Comparison of ENCODE assay signal across 17 cellular contexts in the genomic region with DNA sequence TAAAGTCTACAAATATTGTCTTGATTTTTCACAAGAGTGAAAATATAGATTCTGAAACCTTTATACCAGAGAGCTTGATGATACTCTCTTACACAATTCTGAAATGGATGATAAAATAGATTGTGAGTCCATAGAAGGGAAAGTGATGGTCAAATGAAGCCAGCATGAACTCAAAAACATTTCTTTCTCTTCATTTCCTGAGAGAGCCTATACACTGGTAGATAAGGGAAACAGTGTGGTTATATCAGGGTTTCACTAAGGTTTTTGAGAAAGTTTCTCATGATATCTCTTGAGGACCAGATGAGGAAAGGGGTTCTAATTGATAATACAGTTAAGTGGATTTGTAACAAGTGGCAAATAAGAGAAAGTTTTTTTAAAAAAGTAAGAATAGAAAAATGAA.
A peak's percentile ranks its signal among the peaks of the same experiment; 100 is the strongest.
DNase-seq lines count a peak whose midpoint lies in the region; ATAC-seq and TF ChIP-seq lines count a peak whose summit lies in the region.
"Had no signal": no experiment of that assay in that cellular context is flagged by ENCODE, and none has a peak within 500 bp of the region (broad histone marks: within the 10 kb centered on the region; RNA-seq: fewer than 3 reads in every experiment).

No MANE protein-coding gene starts in this region.

- no peaks in the 10 kb centered on the region for H3K36me3 Mint-ChIP-seq in osteocyte (ENCODE audit: unreplicated experiment)
- H3K36me3 Mint-ChIP-seq in activated T-helper 2 cell treated with anti-CD3 and anti-CD28 coated beads, Interferon-gamma antibody, Interleukin-2, Interleukin-4, amounts not matched to agents 10 μg/mL and 5 μg/mL and 100 μg/mL, durations not matched to agents 14 hours and 24 hours and 36 hours (ENCODE audit: low read depth), result no peaks in the 10 kb centered on the region
- H3K36me3 Mint-ChIP-seq: activated naive CD4-positive, alpha-beta T cell treated with anti-CD3 and anti-CD28 coated beads, Interleukin-2, amount 10 ng/mL, durations not matched to agents 7 days and 5 days had no signal

- peaks cover 4% of the 10 kb centered on the region for H3K9me3 Mint-ChIP-seq in osteocyte (ENCODE audit: unreplicated experiment)
- no peaks in the 10 kb centered on the region for H3K9me3 Mint-ChIP-seq in activated T-helper 2 cell treated with anti-CD3 and anti-CD28 coated beads, Interferon-gamma antibody, Interleukin-2, Interleukin-4, amounts not matched to agents 10 μg/mL and 5 μg/mL and 100 μg/mL, durations not matched to agents 14 hours and 24 hours and 36 hours
- H3K9me3 Mint-ChIP-seq: activated naive CD4-positive, alpha-beta T cell treated with anti-CD3 and anti-CD28 coated beads, Interleukin-2, amount 10 ng/mL, durations not matched to agents 7 days and 5 days; naive thymus-derived CD4-positive, alpha-beta T cell had no signal

- ATAC-seq in GM18502 (IDR thresholded peaks at IDR 0.05; ENCODE audit: poor library complexity, unreplicated experiment) (peak; percentile 86), HG02870 (IDR thresholded peaks at IDR 0.05; ENCODE audit: unreplicated experiment) (peak; percentile 78), HG03460 (IDR thresholded peaks at IDR 0.05; ENCODE audit: unreplicated experiment) (peak; percentile 74)
- ATAC-seq: naive thymus-derived CD4-positive, alpha-beta T cell had no signal

- H3K27me3 Mint-ChIP-seq in osteocyte (ENCODE audit: unreplicated experiment), result no peaks in the 10 kb centered on the region
- peaks cover 4% of the 10 kb centered on the region for H3K27me3 Mint-ChIP-seq in activated T-helper 2 cell treated with anti-CD3 and anti-CD28 coated beads, Interferon-gamma antibody, Interleukin-2, Interleukin-4, amounts not matched to agents 10 μg/mL and 5 μg/mL and 100 μg/mL, durations not matched to agents 14 hours and 24 hours and 36 hours (ENCODE audit: low read depth)
- H3K27me3 Mint-ChIP-seq: activated naive CD4-positive, alpha-beta T cell treated with anti-CD3 and anti-CD28 coated beads, Interleukin-2, amount 10 ng/mL, durations not matched to agents 7 days and 5 days; naive thymus-derived CD4-positive, alpha-beta T cell; progenitor cell of endocrine pancreas had no signal

- peak; percentile 4 for DNase-seq in GM20000 (ENCODE audit: low spot score)
- no peak for DNase-seq in activated CD4-positive, alpha-beta T cell treated with anti-CD3 and anti-CD28 coated beads for 1 hour
- DNase-seq in osteocyte (ENCODE audit: extremely low spot score, unreplicated experiment), result no peak
- DNase-seq in activated T-helper 2 cell treated with anti-CD3 and anti-CD28 coated beads, Interferon-gamma antibody, Interleukin-2, Interleukin-4, amounts not matched to agents 10 μg/mL and 5 μg/mL and 100 μg/mL, durations not matched to agents 14 hours and 24 hours and 36 hours (ENCODE audit: low spot score), result no peak
- no peak for DNase-seq in HCEC 1CT
- DNase-seq: activated CD8-positive, alpha-beta memory T cell treated with anti-CD3 and anti-CD28 coated beads, Interleukin-2, amount 50 U/mL, for 48 hours; activated naive CD4-positive, alpha-beta T cell treated with anti-CD3 and anti-CD28 coated beads, Interleukin-2, amount 10 ng/mL, durations not matched to agents 7 days and 5 days; DMS53; Karpas-422; naive thymus-derived CD4-positive, alpha-beta T cell; NCI-H1417; stimulated activated naive CD4-positive, alpha-beta T cell; trophoblast cell had no signal

- H3K4me1 Mint-ChIP-seq in osteocyte (ENCODE audit: unreplicated experiment), result peaks cover 12% of the 10 kb centered on the region
- H3K4me1 Mint-ChIP-seq in activated T-helper 2 cell treated with anti-CD3 and anti-CD28 coated beads, Interferon-gamma antibody, Interleukin-2, Interleukin-4, amounts not matched to agents 10 μg/mL and 5 μg/mL and 100 μg/mL, durations not matched to agents 14 hours and 24 hours and 36 hours (ENCODE audit: low read depth), result peaks cover 3% of the 10 kb centered on the region
- H3K4me1 Mint-ChIP-seq: activated naive CD4-positive, alpha-beta T cell treated with anti-CD3 and anti-CD28 coated beads, Interleukin-2, amount 10 ng/mL, durations not matched to agents 7 days and 5 days; naive thymus-derived CD4-positive, alpha-beta T cell had no signal

- intact Hi-C loops in activated T-helper 2 cell treated with anti-CD3 and anti-CD28 coated beads, Interferon-gamma antibody, Interleukin-2, Interleukin-4, amounts not matched to agents 10 μg/mL and 5 μg/mL and 100 μg/mL, durations not matched to agents 14 hours and 24 hours and 36 hours (cut with micrococcal nuclease), result no loop called here

- no peak for TF ChIP-seq CTCF in GM20000 (IDR thresholded peaks at IDR 0.05; ENCODE audit: extremely low read depth, missing control alignments)
- no peak for TF ChIP-seq CTCF in osteocyte (IDR thresholded peaks at IDR 0.05)

- no peak overlapping the region for H3K4me3 Mint-ChIP-seq in osteocyte (ENCODE audit: unreplicated experiment)
- H3K4me3 Mint-ChIP-seq in activated T-helper 2 cell treated with anti-CD3 and anti-CD28 coated beads, Interferon-gamma antibody, Interleukin-2, Interleukin-4, amounts not matched to agents 10 μg/mL and 5 μg/mL and 100 μg/mL, durations not matched to agents 14 hours and 24 hours and 36 hours (ENCODE audit: low read depth), result no peak overlapping the region
- H3K4me3 Mint-ChIP-seq: activated naive CD4-positive, alpha-beta T cell treated with anti-CD3 and anti-CD28 coated beads, Interleukin-2, amount 10 ng/mL, durations not matched to agents 7 days and 5 days; naive thymus-derived CD4-positive, alpha-beta T cell had no signal

- no peak overlapping the region for H3K27ac Mint-ChIP-seq in osteocyte (ENCODE audit: unreplicated experiment)
- H3K27ac Mint-ChIP-seq in activated T-helper 2 cell treated with anti-CD3 and anti-CD28 coated beads, Interferon-gamma antibody, Interleukin-2, Interleukin-4, amounts not matched to agents 10 μg/mL and 5 μg/mL and 100 μg/mL, durations not matched to agents 14 hours and 24 hours and 36 hours, result no peak overlapping the region
- H3K27ac Mint-ChIP-seq: activated naive CD4-positive, alpha-beta T cell treated with anti-CD3 and anti-CD28 coated beads, Interleukin-2, amount 10 ng/mL, durations not matched to agents 7 days and 5 days; naive thymus-derived CD4-positive, alpha-beta T cell had no signal
